In genomic region chr12:56375598-56376434, GRCh38 we compare ENCODE assay signal across 12 cellular contexts.
DNase-seq lines count a peak whose midpoint lies in the region; ATAC-seq and TF ChIP-seq lines count a peak whose summit lies in the region.
"Had no signal": no experiment of that assay in that cellular context is flagged by ENCODE, and none has a peak within 500 bp of the region (broad histone marks: within the 10 kb centered on the region; RNA-seq: fewer than 3 reads in every experiment).

No MANE protein-coding gene starts in this region.

- H3K4me3 ChIP-seq in DOHH2 (ENCODE audit: low read length) (peak overlapping the region; percentile 56), OCI-LY1 (ENCODE audit: low read depth, low read length, poor library complexity, severe bottlenecking) (no peak overlapping the region)

- peak; percentile 59 for ATAC-seq in GM19397 (IDR thresholded peaks at IDR 0.05; ENCODE audit: unreplicated experiment)
- peak; percentile 71 for ATAC-seq in HG02981 (IDR thresholded peaks at IDR 0.05; ENCODE audit: unreplicated experiment)
- ATAC-seq: natural killer cell had no signal

- no peaks in the 10 kb centered on the region for H3K27me3 ChIP-seq in DOHH2 (ENCODE audit: control insufficient read depth, low read length)
- H3K27me3 ChIP-seq in OCI-LY1 (ENCODE audit: insufficient read depth, low read length) = no peaks in the 10 kb centered on the region

- H3K9me3 ChIP-seq in DOHH2 (ENCODE audit: control insufficient read depth, insufficient read depth, low read length) (peaks cover 13% of the 10 kb centered on the region; the same call in 1 of the 2 replicates), OCI-LY1 (ENCODE audit: low read length) (peaks cover 9% of the 10 kb centered on the region; the same call in 1 of the 2 replicates)

- peaks cover 46% of the 10 kb centered on the region for H3F3A ChIP-seq in DOHH2 (ENCODE audit: control insufficient read depth, insufficient read depth)
- H3F3A ChIP-seq in OCI-LY1 (ENCODE audit: insufficient read depth, low read length) = no peaks in the 10 kb centered on the region

- H4K20me1 ChIP-seq in DOHH2 (ENCODE audit: control insufficient read depth, insufficient read depth, low read depth, low read length) (no peaks in the 10 kb centered on the region), OCI-LY1 (ENCODE audit: insufficient read depth, low read length) (no peaks in the 10 kb centered on the region)

- H3K4me1 ChIP-seq in DOHH2 (ENCODE audit: control insufficient read depth, low read length) (peaks cover 72% of the 10 kb centered on the region), OCI-LY1 (ENCODE audit: insufficient read depth, low read length, severe bottlenecking) (peaks cover 40% of the 10 kb centered on the region)

- H3K27ac ChIP-seq in DOHH2 (ENCODE audit: low read depth, low read length) = peak overlapping the region; percentile 96
- H3K27ac ChIP-seq in OCI-LY1 (ENCODE audit: low read depth, low read length, poor library complexity, severe bottlenecking) = peak overlapping the region; percentile 97

- H2AFZ ChIP-seq in OCI-LY1 (ENCODE audit: low read length) = no peak overlapping the region

- no peaks in the 10 kb centered on the region for H3K79me2 ChIP-seq in DOHH2 (ENCODE audit: control insufficient read depth, low read length)
- no peaks in the 10 kb centered on the region for H3K79me2 ChIP-seq in OCI-LY1 (ENCODE audit: insufficient read depth, low read length)

- TF ChIP-seq CTCF in DOHH2 (IDR thresholded peaks at IDR 0.05; ENCODE audit: low read depth, low read length, poor library complexity, severe bottlenecking) = no peak
- TF ChIP-seq CTCF in OCI-LY1 (IDR thresholded peaks at IDR 0.05; ENCODE audit: low read length) = no peak
- no peak for TF ChIP-seq CTCF in GM10266 (IDR thresholded peaks at IDR 0.05; ENCODE audit: control insufficient read depth, insufficient read depth, low read depth, missing control alignments)

- no peaks in the 10 kb centered on the region for H3K9me2 ChIP-seq in DOHH2 (replicated peaks; ENCODE audit: control insufficient read depth, low read length)
- no peaks in the 10 kb centered on the region for H3K9me2 ChIP-seq in OCI-LY1 (ENCODE audit: low read depth, low read length)

- H3K36me3 ChIP-seq in DOHH2 (ENCODE audit: control insufficient read depth, low read length) (peaks cover 5% of the 10 kb centered on the region; the same call in 1 of the 2 replicates), OCI-LY1 (ENCODE audit: insufficient read depth, low read length) (peaks cover 4% of the 10 kb centered on the region; the same call in 1 of the 2 replicates)

- peak overlapping the region; percentile 54 for H3K9ac ChIP-seq in OCI-LY1 (ENCODE audit: low read length)

- peak overlapping the region; percentile 70 for H3K4me2 ChIP-seq in DOHH2 (ENCODE audit: low read length)
- peak overlapping the region; percentile 61 for H3K4me2 ChIP-seq in OCI-LY1 (ENCODE audit: low read length)

- DNase-seq in COLO668 (lab: John Stamatoyannopoulos, UW; ENCODE audit: unreplicated experiment) = no peak
- DNase-seq in activated T-cell treated with anti-CD3 and anti-CD28 coated beads, Interleukin-2, amount 50 U/mL, for 48 hours = no peak
- no peak for DNase-seq in NCI-H510A treated with DMSO at 0.1 percent for 48 hours (lab: John Stamatoyannopoulos, UW)
- DNase-seq in GM10266 (ENCODE audit: extremely low spot score) = no peak
- DNase-seq: activated CD4-positive, alpha-beta memory T cell treated with anti-CD3 and anti-CD28 coated beads for 36 hours; natural killer cell; NCI-H1417; SHP77 had no signal
